18 cellular contexts compared by ENCODE assay signal in genomic region chr10:15331456-15331855, GRCh38.
"Had no signal": no experiment of that assay in that cellular context is flagged by ENCODE, and none has a peak within 500 bp of the region (broad histone marks: within the 10 kb centered on the region; RNA-seq: fewer than 3 reads in every experiment).

No MANE protein-coding gene starts in this region.

- H3K27ac Mint-ChIP-seq: dendritic cell treated with granulocyte-macrophage colony-stimulating factor and Interleukin-4, amounts not matched to agents 40 ng/mL and 50 ng/mL, for 4 days; endodermal cell; naive thymus-derived CD4-positive, alpha-beta T cell; stimulated activated effector memory CD8-positive, alpha-beta T cell treated with anti-CD3 and anti-CD28 coated beads, Interleukin-12 subunit alpha, Interleukin-12 subunit beta, amount 100 ng/mL, for 72 hours had no signal

- H3K36me3 ChIP-seq: ovary, tibial nerve had no signal

- H3K4me3 Mint-ChIP-seq: central memory CD8-positive, alpha-beta T cell; dendritic cell treated with granulocyte-macrophage colony-stimulating factor and Interleukin-4, amounts not matched to agents 40 ng/mL and 50 ng/mL, for 4 days; endodermal cell; naive thymus-derived CD4-positive, alpha-beta T cell; neural crest cell; stimulated activated effector memory CD8-positive, alpha-beta T cell treated with anti-CD3 and anti-CD28 coated beads, Interleukin-12 subunit alpha, Interleukin-12 subunit beta, amount 100 ng/mL, for 72 hours had no signal

- DNase-seq: effector CD4-positive, alpha-beta T cell; endodermal cell; erythroblast; foreskin keratinocyte; mammary epithelial cell; naive thymus-derived CD4-positive, alpha-beta T cell; ovary; right cardiac atrium; stimulated activated CD4-positive, alpha-beta T cell treated with anti-CD3 and anti-CD28 coated beads, Interleukin-4, amount 100 ng/mL, for 1 hour; stimulated activated CD8-positive, alpha-beta memory T cell treated with anti-CD3 and anti-CD28 coated beads, Interleukin-4, amount 100 ng/mL, for 48 hours; stimulated activated naive CD8-positive, alpha-beta T cell treated with anti-CD3 and anti-CD28 coated beads, Interleukin-15, Interleukin-2, amounts not matched to agents 100 U/mL and 50 U/mL, for 24 hours; testis had no signal

- H3K36me3 Mint-ChIP-seq: naive thymus-derived CD4-positive, alpha-beta T cell; stimulated activated effector memory CD8-positive, alpha-beta T cell treated with anti-CD3 and anti-CD28 coated beads, Interleukin-12 subunit alpha, Interleukin-12 subunit beta, amount 100 ng/mL, for 72 hours had no signal

- H3K4me1 Mint-ChIP-seq: central memory CD8-positive, alpha-beta T cell; naive thymus-derived CD4-positive, alpha-beta T cell; stimulated activated effector memory CD8-positive, alpha-beta T cell treated with anti-CD3 and anti-CD28 coated beads, Interleukin-12 subunit alpha, Interleukin-12 subunit beta, amount 100 ng/mL, for 72 hours had no signal

- FAIRE-seq: endothelial cell of umbilical vein had no signal

- ATAC-seq: foreskin keratinocyte; naive thymus-derived CD4-positive, alpha-beta T cell; right cardiac atrium; stimulated activated effector memory CD8-positive, alpha-beta T cell treated with anti-CD3 and anti-CD28 coated beads, Interleukin-12 subunit alpha, Interleukin-12 subunit beta, amount 100 ng/mL, for 72 hours; stimulated activated naive CD8-positive, alpha-beta T cell treated with anti-CD3 and anti-CD28 coated beads, Interleukin-15, Interleukin-2, amounts not matched to agents 100 U/mL and 50 U/mL, for 24 hours had no signal

- H3K9me3 ChIP-seq: ovary, testis, tibial nerve had no signal

- H3K27ac ChIP-seq: foreskin keratinocyte, ovary, testis, tibial nerve had no signal

- H3K27me3 Mint-ChIP-seq: dendritic cell treated with granulocyte-macrophage colony-stimulating factor and Interleukin-4, amounts not matched to agents 40 ng/mL and 50 ng/mL, for 4 days had no signal

- H3K27me3 ChIP-seq: foreskin keratinocyte, ovary, testis, tibial nerve had no signal

- H3K9me3 Mint-ChIP-seq: central memory CD8-positive, alpha-beta T cell; dendritic cell treated with granulocyte-macrophage colony-stimulating factor and Interleukin-4, amounts not matched to agents 40 ng/mL and 50 ng/mL, for 4 days; endodermal cell; naive thymus-derived CD4-positive, alpha-beta T cell; neural crest cell; stimulated activated effector memory CD8-positive, alpha-beta T cell treated with anti-CD3 and anti-CD28 coated beads, Interleukin-12 subunit alpha, Interleukin-12 subunit beta, amount 100 ng/mL, for 72 hours had no signal

- H3K4me1 ChIP-seq: foreskin keratinocyte, testis had no signal

- H3K4me3 ChIP-seq: ovary, testis, tibial nerve had no signal
